ENCODE assay signal across 17 cellular contexts in genomic region chr2:15705310-15705709, GRCh38.
"Had no signal": no experiment of that assay in that cellular context is flagged by ENCODE, and none has a peak within 500 bp of the region (broad histone marks: within the 10 kb centered on the region; RNA-seq: fewer than 3 reads in every experiment).

No MANE protein-coding gene starts in this region.

- H3K9me3 ChIP-seq: MG63 had no signal

- ATAC-seq: SK-N-SH treated with all-trans-retinoic acid at 6 μM for 48 hours had no signal

- H3K36me3 ChIP-seq: MG63 had no signal

- H3K4me3 ChIP-seq: MG63 had no signal

- H3K27me3 ChIP-seq: MG63 had no signal

- DNase-seq: KBM-7, MG63, NCI-H1092 treated with DMSO at 0.1 percent for 48 hours, NCI-H1436, NCI-H187, NCI-H2029, NCI-H2081 treated with DMSO at 0.1 percent for 48 hours, NCI-H2171, NCI-H226, NCI-H446, NCI-H510A, NCI-H524 treated with DMSO at 0.1 percent for 48 hours, NCI-H69, NCI-H774, RPMI8226, SHP77 had no signal
